In genomic region chr17:34255841-34256240, GRCh38 we compare ENCODE assay signal across 15 cellular contexts. TPM values are rescaled to one million over a fixed set of nuclear protein-coding genes. Genes with fewer than 3 reads are reported as not detected.
A peak's percentile ranks its signal among the peaks of the same experiment; 100 is the strongest.
DNase-seq lines count a peak whose midpoint lies in the region; ATAC-seq and TF ChIP-seq lines count a peak whose summit lies in the region.
"Had no signal": no experiment of that assay in that cellular context is flagged by ENCODE, and none has a peak within 500 bp of the region (broad histone marks: within the 10 kb centered on the region; RNA-seq: fewer than 3 reads in every experiment).

No MANE protein-coding gene starts in this region.

- CTCF ChIA-PET in BJ (lab: Yijun Ruan, JAX), result interaction anchor here (0.7 to 5.4 kb wide), 11 partner anchors 10 to 105 kb away, joined by 3 to 45 read pairs (median 4); partner anchors contain the start of gene CCL7
- CTCF ChIA-PET in WTC11 (lab: Charles Lee), result interaction anchor here (1.2 to 3.1 kb wide), 2 partner anchors 105 to 107 kb away, joined by 3 to 28 read pairs; no protein-coding TSS in a partner anchor

- H3K9me3 Mint-ChIP-seq in WTC11, result no peaks in the 10 kb centered on the region

- H3K4me3 ChIP-seq in BJ (ENCODE audit: low read depth, low read length) (peak overlapping the region; percentile 53), fibroblast of villous mesenchyme (ENCODE audit: low read depth, low read length) (peak overlapping the region; percentile 48), rectal smooth muscle tissue (ENCODE audit: low read length) (peak overlapping the region; percentile 51)

- H3K4me1 Mint-ChIP-seq in WTC11, result peaks cover 57% of the 10 kb centered on the region

- H3K27ac Mint-ChIP-seq in WTC11, result peak overlapping the region; percentile 98; the same call in 1 of the 2 replicates
- H3K27ac Mint-ChIP-seq: activated CD8-positive, alpha-beta memory T cell treated with anti-CD3 and anti-CD28 coated beads, Interleukin-2, amount 10 ng/mL, durations not matched to agents 7 days and 5 days; naive B cell had no signal

- POLR2A ChIA-PET in BJ (lab: Charles Lee), result no interaction called here
- POLR2A ChIA-PET in WTC11 (lab: Charles Lee), result no interaction called here

- peak overlapping the region; percentile 81 for H3K27ac ChIP-seq in rectal smooth muscle tissue (ENCODE audit: low read depth, low read length)
- H3K27ac ChIP-seq: C4-2B had no signal

- no peak overlapping the region for H3K9ac ChIP-seq in rectal smooth muscle tissue (ENCODE audit: low read length)

- TF ChIP-seq CTCF in BJ (IDR thresholded peaks at IDR 0.05; ENCODE audit: insufficient read depth, low read depth, low read length) (no peak), WTC11 (IDR thresholded peaks at IDR 0.05) (no peak), fibroblast of villous mesenchyme (IDR thresholded peaks at IDR 0.05; ENCODE audit: insufficient read depth, low read depth, low read length) (no peak)

- H3K4me1 ChIP-seq in rectal smooth muscle tissue (ENCODE audit: control insufficient read depth, insufficient read depth, low read length), result peaks cover 39% of the 10 kb centered on the region

- H3K36me3 ChIP-seq in BJ (ENCODE audit: control insufficient read depth, insufficient read depth, low read length) (no peaks in the 10 kb centered on the region), rectal smooth muscle tissue (ENCODE audit: control insufficient read depth, insufficient read depth, low read length) (no peaks in the 10 kb centered on the region)

- H3K27me3 Mint-ChIP-seq in WTC11 (ENCODE audit: low read depth), result peaks cover 29% of the 10 kb centered on the region

- ATAC-seq in WTC11 (no peak), HG02588 (IDR thresholded peaks at IDR 0.05; ENCODE audit: unreplicated experiment) (no peak)
- ATAC-seq: activated CD8-positive, alpha-beta memory T cell treated with anti-CD3 and anti-CD28 coated beads, Interleukin-2, amount 10 ng/mL, durations not matched to agents 7 days and 5 days had no signal

- DNase-seq in BJ (ENCODE audit: low read depth) (no peak), WTC11 (ENCODE audit: low spot score) (no peak), fibroblast of villous mesenchyme (ENCODE audit: low read depth) (no peak), NCI-H345 (lab: John Stamatoyannopoulos, UW) (no peak), OCI-M1 (lab: John Stamatoyannopoulos, UW) (no peak)
- DNase-seq in activated CD8-positive, alpha-beta memory T cell treated with anti-CD3 and anti-CD28 coated beads, Interleukin-2, amount 50 U/mL, for 48 hours, result no peak
- DNase-seq: activated CD8-positive, alpha-beta memory T cell treated with anti-CD3 and anti-CD28 coated beads, Interleukin-2, amount 10 ng/mL, durations not matched to agents 7 days and 5 days; naive B cell; NCI-H524 treated with DMSO at 0.1 percent for 48 hours; T-helper 1 cell had no signal

- H3K36me3 Mint-ChIP-seq in WTC11, result no peaks in the 10 kb centered on the region
- H3K36me3 Mint-ChIP-seq: activated CD8-positive, alpha-beta memory T cell treated with anti-CD3 and anti-CD28 coated beads, Interleukin-2, amount 10 ng/mL, durations not matched to agents 7 days and 5 days; naive B cell had no signal

- H3K4me3 Mint-ChIP-seq in WTC11, result peak overlapping the region; percentile 72
- H3K4me3 Mint-ChIP-seq: activated CD8-positive, alpha-beta memory T cell treated with anti-CD3 and anti-CD28 coated beads, Interleukin-2, amount 10 ng/mL, durations not matched to agents 7 days and 5 days had no signal

- no peaks in the 10 kb centered on the region for H3K27me3 ChIP-seq in BJ (ENCODE audit: control insufficient read depth, insufficient read depth, low read length)
- no peaks in the 10 kb centered on the region for H3K27me3 ChIP-seq in rectal smooth muscle tissue (ENCODE audit: control insufficient read depth, insufficient read depth, low read length)

TF ChIP-seq in WTC11, 78 proteins besides CTCF, POLR2A, EP300 and RAD21:
- TF ChIP-seq ZNF423 (CRISPR knock-in tag; IDR thresholded peaks at IDR 0.05), result no peak
- no peak for TF ChIP-seq HMGA2 (CRISPR knock-in tag; IDR thresholded peaks at IDR 0.05)
- no peak for TF ChIP-seq EMX1 (CRISPR knock-in tag; IDR thresholded peaks at IDR 0.05)
- TF ChIP-seq GTF2I (CRISPR knock-in tag; conservative IDR thresholded peaks at IDR 0.05), result no peak
- no peak for TF ChIP-seq FOXK1 (CRISPR knock-in tag; IDR thresholded peaks at IDR 0.05)
- no peak for TF ChIP-seq E2F5 (CRISPR knock-in tag; IDR thresholded peaks at IDR 0.05)
- no peak for TF ChIP-seq ATF3 (CRISPR knock-in tag; conservative IDR thresholded peaks at IDR 0.05)
- TF ChIP-seq RORB (CRISPR knock-in tag; IDR thresholded peaks at IDR 0.05), result no peak
- TF ChIP-seq ERG (CRISPR knock-in tag; IDR thresholded peaks at IDR 0.05), result no peak

RNA-seq across cellular contexts. Expression of gene CCL2, which starts 0.8 kb away (rescaled TPM):
- polyA plus RNA-seq in BJ (2011; rRNA removed), result 303 and 386 TPM in 2 replicates
- polyA minus RNA-seq in BJ (2011; rRNA and poly(A)+ RNA removed), result 160 and 368 TPM in 2 replicates
- total RNA-seq in WTC11 (2021) (2.5 to 5.3 TPM (median 2.7 TPM) in 3 replicates), fibroblast of villous mesenchyme (63.8 and 99.3 TPM in 2 replicates)

RNA-seq across cellular contexts. Expression of gene CCL7, which starts 14.2 kb away (rescaled TPM):
- polyA plus RNA-seq in BJ (2011; rRNA removed), result 0.87 and 1.1 TPM in 2 replicates
- polyA minus RNA-seq in BJ (2011; rRNA and poly(A)+ RNA removed), result not detected in 2 replicates
- total RNA-seq in WTC11 (2021) (not detected in 3 replicates), fibroblast of villous mesenchyme (0.43 TPM in 1 of 2 replicates, not detected in the other)
- total RNA-seq: activated CD8-positive, alpha-beta memory T cell treated with anti-CD3 and anti-CD28 coated beads, Interleukin-2, amount 10 ng/mL, durations not matched to agents 7 days and 5 days had no signal

RNA-seq across cellular contexts. Expression of gene CCL11, which starts 29.7 kb away (rescaled TPM):
- polyA plus RNA-seq in BJ (2011; rRNA removed), result 0.55 and 0.70 TPM in 2 replicates
- 0.76 TPM in 1 of 2 replicates, not detected in the other for polyA minus RNA-seq in BJ (2011; rRNA and poly(A)+ RNA removed)
- total RNA-seq in WTC11 (2021), result not detected in 3 replicates
- total RNA-seq in fibroblast of villous mesenchyme, result not detected in 2 replicates
- total RNA-seq: activated CD8-positive, alpha-beta memory T cell treated with anti-CD3 and anti-CD28 coated beads, Interleukin-2, amount 10 ng/mL, durations not matched to agents 7 days and 5 days; M059J; subcutaneous adipose tissue had no signal

Comparison
In these comparisons a context has a peak if more than half of its experiments do, and no peak if none do; other contexts are left out.
1. RNA of gene CCL2, which starts 0.8 kb away (total RNA-seq): 63.8 to 99.3 TPM in fibroblast of villous mesenchyme; 2.5 to 5.3 TPM in WTC11; every median in the first group is over 10 times any median in the second.
2. Peak in every context shown above with its lines, with median percentiles within 50 percentile points of each other: H3K4me3 ChIP-seq.